In genomic region chr12:10709808-10710207, GRCh38 we compare ENCODE assay signal across 22 cellular contexts. TPM values are rescaled to one million over a fixed set of nuclear protein-coding genes. Genes with fewer than 3 reads are reported as not detected.
DNase-seq lines count a peak whose midpoint lies in the region; ATAC-seq, FAIRE-seq and TF ChIP-seq lines count a peak whose summit lies in the region.
"Had no signal": no experiment of that assay in that cellular context is flagged by ENCODE, and none has a peak within 500 bp of the region (broad histone marks: within the 10 kb centered on the region; RNA-seq: fewer than 3 reads in every experiment).

No MANE protein-coding gene starts in this region.

- no peak for TF ChIP-seq RAD21 in HepG2 (CRISPR knock-in tag; IDR thresholded peaks at IDR 0.05)

- no peaks in the 10 kb centered on the region for H3K9me2 ChIP-seq in GM23338 (ENCODE audit: insufficient read depth)

- POLR2A ChIA-PET in HepG2 (lab: Yijun Ruan, JAX), result no interaction called here

- H3K36me3 ChIP-seq in HepG2 (replicated peaks in 1 of 2; ENCODE audit: control insufficient read depth in 1 of 2, insufficient read depth in 2 of 2, low read length in 2 of 2), result peaks cover 24 to 81% of the 10 kb centered on the region in 2 experiments
- peaks cover 0 to 27% (median 0%) of the 10 kb centered on the region in 4 donors for H3K36me3 ChIP-seq in right lobe of liver
- peaks cover 70% of the 10 kb centered on the region for H3K36me3 ChIP-seq in GM23338 (ENCODE audit: insufficient read depth)

- H3K4me3 ChIP-seq in HepG2 (replicated peaks in 1 of 3; ENCODE audit: insufficient read depth in 1 of 3, low read depth in 2 of 3, low read length in 3 of 3), result no peak overlapping the region
- no peak overlapping the region for H3K4me3 ChIP-seq in right lobe of liver
- H3K4me3 ChIP-seq in GM23338, result no peak overlapping the region
- H3K4me3 ChIP-seq: SJCRH30 had no signal

- H3K27ac Mint-ChIP-seq in nephron progenitor cell (peak overlapping the region; percentile 6), Calu3 (ENCODE audit: unreplicated experiment) (no peak overlapping the region), GM23338 (no peak overlapping the region)
- no peak overlapping the region for H3K27ac Mint-ChIP-seq in T-helper 2 cell treated with Interferon-gamma antibody and Interleukin-4, amounts not matched to agents 5 μg/mL and 100 μg/mL, for 36 hours

- FAIRE-seq in HepG2 (lab: Jason Lieb, UNC), result no peak
- FAIRE-seq: GM12892, RCC 7860 had no signal

- H3K9me3 ChIP-seq in HepG2 (ENCODE audit: low read length) (no peaks in the 10 kb centered on the region), right lobe of liver (no peaks in the 10 kb centered on the region)
- H3K9me3 ChIP-seq: SJCRH30 had no signal

- no peaks in the 10 kb centered on the region for H3F3A ChIP-seq in GM23338 (replicated peaks; ENCODE audit: low read depth)

- H3K27ac ChIP-seq in HepG2 (ENCODE audit: extremely low read length, insufficient read depth, low read length) (no peak overlapping the region), right lobe of liver (no peak overlapping the region), GM23338 (ENCODE audit: low read depth) (no peak overlapping the region)
- H3K27ac ChIP-seq: SJCRH30 had no signal

- H3K27me3 ChIP-seq in HepG2 (ENCODE audit: control insufficient read depth in 1 of 2, insufficient read depth in 2 of 2, low read length in 2 of 2) (no peaks in the 10 kb centered on the region), right lobe of liver (no peaks in the 10 kb centered on the region), GM23338 (ENCODE audit: insufficient read depth) (no peaks in the 10 kb centered on the region)
- H3K27me3 ChIP-seq: SJCRH30 had no signal

- intact Hi-C loops in HepG2 (cut with micrococcal nuclease; ENCODE audit: unreplicated experiment) (no loop called here), right lobe of liver (cut with DNase I) (no loop called here), left ventricle myocardium superior (cut with micrococcal nuclease) (no loop called here), Calu3 (cut with micrococcal nuclease; ENCODE audit: unreplicated experiment) (no loop called here)

- BruUV-seq in HepG2 (replicated peaks; lab: Mats Ljungman, UMichigan), result no TSS peak
- BruUV-seq in Calu3 (replicated peaks; lab: Mats Ljungman, UMichigan), result no TSS peak

- H3K36me3 Mint-ChIP-seq in nephron progenitor cell (ENCODE audit: low read depth) (peaks cover 81% of the 10 kb centered on the region), Calu3 (ENCODE audit: insufficient read depth, unreplicated experiment) (peaks cover 77% of the 10 kb centered on the region), GM23338 (ENCODE audit: low read depth) (peaks cover 84% of the 10 kb centered on the region)
- peaks cover 23% of the 10 kb centered on the region for H3K36me3 Mint-ChIP-seq in T-helper 2 cell treated with Interferon-gamma antibody and Interleukin-4, amounts not matched to agents 5 μg/mL and 100 μg/mL, for 36 hours (ENCODE audit: low read depth)

- peaks cover 4% of the 10 kb centered on the region for H4K20me1 ChIP-seq in HepG2 (ENCODE audit: insufficient read depth, low read length)
- H4K20me1 ChIP-seq in GM23338 (replicated peaks; ENCODE audit: insufficient read depth), result peaks cover 19% of the 10 kb centered on the region; the same call in 1 of the 2 replicates

- H3K4me1 Mint-ChIP-seq in nephron progenitor cell, result no peaks in the 10 kb centered on the region
- peaks cover 10% of the 10 kb centered on the region for H3K4me1 Mint-ChIP-seq in Calu3 (ENCODE audit: low read depth, unreplicated experiment)
- H3K4me1 Mint-ChIP-seq in GM23338, result no peaks in the 10 kb centered on the region
- H3K4me1 Mint-ChIP-seq in T-helper 2 cell treated with Interferon-gamma antibody and Interleukin-4, amounts not matched to agents 5 μg/mL and 100 μg/mL, for 36 hours (ENCODE audit: low read depth), result peaks cover 1% of the 10 kb centered on the region

- DNase-seq in HepG2 (ENCODE audit: low spot score), result no peak
- no peak for DNase-seq in right lobe of liver
- DNase-seq in left ventricle myocardium superior, result peak; percentile 27
- no peak for DNase-seq in nephron progenitor cell
- DNase-seq in Calu3, result no peak
- DNase-seq in GM23338 (ENCODE audit: low spot score), result no peak
- DNase-seq in T-helper 2 cell treated with Interferon-gamma antibody and Interleukin-4, amounts not matched to agents 5 μg/mL and 100 μg/mL, for 36 hours (ENCODE audit: low spot score), result no peak
- DNase-seq: DMS153, DND-41, H7, KBM-7, MV-4-11, NCI-H1105, NCI-H146, NCI-H1930, NCI-H2107, NCI-H524, NCI-H748 treated with DMSO at 0.1 percent for 48 hours, SJCRH30 had no signal

- TF ChIP-seq EP300 in HepG2 (IDR thresholded peaks at IDR 0.05; ENCODE audit: low read depth in 2 of 2, low read length in 2 of 2) (no peak), HepG2 (CRISPR knock-in tag; IDR thresholded peaks at IDR 0.05; ENCODE audit: borderline replicate concordance) (no peak)

- H3K4me3 Mint-ChIP-seq in nephron progenitor cell, result no peak overlapping the region
- H3K4me3 Mint-ChIP-seq in Calu3 (ENCODE audit: low read depth, unreplicated experiment), result no peak overlapping the region
- no peak overlapping the region for H3K4me3 Mint-ChIP-seq in GM23338
- no peak overlapping the region for H3K4me3 Mint-ChIP-seq in T-helper 2 cell treated with Interferon-gamma antibody and Interleukin-4, amounts not matched to agents 5 μg/mL and 100 μg/mL, for 36 hours

- H3K9ac ChIP-seq in HepG2 (ENCODE audit: insufficient read depth, low read depth, low read length), result no peak overlapping the region

- no peaks in the 10 kb centered on the region for H3K27me3 Mint-ChIP-seq in nephron progenitor cell (ENCODE audit: low read depth, poor library complexity)
- no peaks in the 10 kb centered on the region for H3K27me3 Mint-ChIP-seq in Calu3 (ENCODE audit: unreplicated experiment)
- H3K27me3 Mint-ChIP-seq in GM23338 (ENCODE audit: insufficient read depth, low read depth, poor library complexity), result no peaks in the 10 kb centered on the region
- H3K27me3 Mint-ChIP-seq in T-helper 2 cell treated with Interferon-gamma antibody and Interleukin-4, amounts not matched to agents 5 μg/mL and 100 μg/mL, for 36 hours (ENCODE audit: low read depth), result no peaks in the 10 kb centered on the region

- 98% methylated on average over 16 of the region's 16 CpGs for WGBS in HepG2 (ENCODE audit: low lambda C conversion rate)
- WGBS in right lobe of liver (ENCODE audit: insufficient coverage, low coverage, low lambda C conversion rate, missing lambda C conversion rate), result 89% methylated on average over 14 of the region's 16 CpGs

- TF ChIP-seq POLR2A in HepG2 (IDR thresholded peaks at IDR 0.05; ENCODE audit: insufficient read depth in 1 of 2, low read depth in 2 of 2, low read length in 2 of 2) (no peak), right lobe of liver (IDR thresholded peaks at IDR 0.05) (no peak)

- H3K79me2 ChIP-seq in HepG2 (ENCODE audit: insufficient read depth, low read length) (peaks cover 2% of the 10 kb centered on the region), GM23338 (replicated peaks; ENCODE audit: insufficient read depth) (peaks cover 66% of the 10 kb centered on the region)

- H3K4me1 ChIP-seq in HepG2 (ENCODE audit: insufficient read depth, low read length) (no peaks in the 10 kb centered on the region), right lobe of liver (no peaks in the 10 kb centered on the region), GM23338 (ENCODE audit: insufficient read depth) (no peaks in the 10 kb centered on the region)
- H3K4me1 ChIP-seq: SJCRH30 had no signal

- H3K9me3 Mint-ChIP-seq in nephron progenitor cell (no peaks in the 10 kb centered on the region), Calu3 (ENCODE audit: low read depth, unreplicated experiment) (no peaks in the 10 kb centered on the region), GM23338 (no peaks in the 10 kb centered on the region)
- H3K9me3 Mint-ChIP-seq in T-helper 2 cell treated with Interferon-gamma antibody and Interleukin-4, amounts not matched to agents 5 μg/mL and 100 μg/mL, for 36 hours, result no peaks in the 10 kb centered on the region

- ATAC-seq in HepG2 (no peak), right lobe of liver (no peak), left ventricle myocardium superior (peak; percentile 2), GM23338 (no peak)
- ATAC-seq: SK-N-SH treated with all-trans-retinoic acid at 6 μM for 48 hours had no signal

- no peak overlapping the region for H3K4me2 ChIP-seq in HepG2 (ENCODE audit: low read depth, low read length)
- H3K4me2 ChIP-seq in GM23338, result no peak overlapping the region

- in situ Hi-C loops in HepG2 (cut with HindIII; ENCODE audit: extremely low pct_ligation_motif_present, low pct_unique_long_range_greater_than_20kb), result no loop called here

- H2AFZ ChIP-seq in HepG2 (ENCODE audit: low read length) (no peak overlapping the region), GM23338 (no peak overlapping the region)

- no peak for TF ChIP-seq CTCF in HepG2 (CRISPR knock-in tag; IDR thresholded peaks at IDR 0.05)
- TF ChIP-seq CTCF in right lobe of liver (IDR thresholded peaks at IDR 0.05), result no peak
- no peak for TF ChIP-seq CTCF in nephron progenitor cell (IDR thresholded peaks at IDR 0.05)
- no peak for TF ChIP-seq CTCF in Calu3 (IDR thresholded peaks at IDR 0.05; ENCODE audit: unreplicated experiment)
- TF ChIP-seq CTCF in GM23338 (conservative IDR thresholded peaks at IDR 0.05; ENCODE audit: low read depth in 2 of 2), result no peak

- CTCF ChIA-PET in HepG2 (lab: Yijun Ruan, JAX; ENCODE audit: low intra/inter-chr PET ratio, low total read pairs), result no interaction called here
- CTCF ChIA-PET in Calu3 (lab: Charles Lee), result no interaction called here

RNA-seq across cellular contexts. Expression of gene YBX3, which starts 13.3 kb away (rescaled TPM):
- total RNA-seq in HepG2 (2016; rRNA removed; fragmentation: Illumina TruSeq; extraction: Trizol), result 62.6 and 77.5 TPM in 2 replicates
- total RNA-seq in HepG2 (2016; cell fraction: cytosol; rRNA removed; fragmentation: Illumina TruSeq; extraction: Trizol; ENCODE audit: low read depth), result 196 and 201 TPM in 2 replicates
- 52.0 and 76.4 TPM in 2 replicates for total RNA-seq in HepG2 (2016; cell fraction: insoluble cytoplasmic fraction; rRNA removed; fragmentation: Illumina TruSeq; extraction: Trizol)
- total RNA-seq in HepG2 (2016; cell fraction: membrane; rRNA removed; fragmentation: Illumina TruSeq; extraction: Trizol), result 193 and 202 TPM in 2 replicates
- total RNA-seq in HepG2 (2016; cell fraction: nucleus; rRNA removed; fragmentation: Illumina TruSeq; extraction: Trizol), result 85.5 and 101 TPM in 2 replicates
- 99.6 and 107 TPM in 2 replicates for polyA plus RNA-seq in HepG2 (2011; rRNA removed)
- 78.6 and 78.7 TPM in 2 replicates for polyA plus RNA-seq in HepG2 (2011; cell fraction: cytosol; rRNA removed)
- polyA plus RNA-seq in HepG2 (2011; cell fraction: nucleus; rRNA removed), result 376 and 410 TPM in 2 replicates
- polyA plus RNA-seq in HepG2 (2012), result 107 and 155 TPM in 2 replicates
- polyA plus RNA-seq in HepG2 (2016; cell fraction: cytosol; fragmentation: Illumina TruSeq; extraction: Trizol; ENCODE audit: low read depth), result 380 and 410 TPM in 2 replicates
- 105 and 112 TPM in 2 replicates for polyA plus RNA-seq in HepG2 (2016; cell fraction: insoluble cytoplasmic fraction; fragmentation: Illumina TruSeq; extraction: Trizol; ENCODE audit: low read depth)
- polyA plus RNA-seq in HepG2 (2016; cell fraction: membrane; fragmentation: Illumina TruSeq; extraction: Trizol; ENCODE audit: low read depth), result 302 and 346 TPM in 2 replicates
- 178 and 216 TPM in 2 replicates for polyA plus RNA-seq in HepG2 (2016; cell fraction: nucleus; fragmentation: Illumina TruSeq; extraction: Trizol; ENCODE audit: insufficient read depth, low read depth)
- 56.6 and 119 TPM in 2 replicates for polyA minus RNA-seq in HepG2 (2011; rRNA and poly(A)+ RNA removed; ENCODE audit: low replicate concordance)
- polyA minus RNA-seq in HepG2 (2011; cell fraction: cytosol; rRNA and poly(A)+ RNA removed), result 28.9 and 30.7 TPM in 2 replicates
- 154 and 197 TPM in 2 replicates for polyA minus RNA-seq in HepG2 (2011; cell fraction: nucleus; rRNA and poly(A)+ RNA removed)
- 10 to 100 TPM; 16.0 to 34.2 (median 23.2) TPM for total RNA-seq in right lobe of liver
- 773 TPM for total RNA-seq in left ventricle myocardium superior
- total RNA-seq in Calu3 (2022), result 295 and 312 TPM in 2 replicates
- 179 and 182 TPM in 2 replicates for total RNA-seq in GM23338 (2014; rRNA removed; shearing (Covaris generic))
- 450 and 500 TPM in 2 replicates for polyA plus RNA-seq in GM23338 (2016; fragmentation: Nextera tagmentation; extraction: Ambion mirVana)

RNA-seq across cellular contexts. Expression of gene STYK1, which starts 36.0 kb away (rescaled TPM):
- total RNA-seq in HepG2 (2016; rRNA removed; fragmentation: Illumina TruSeq; extraction: Trizol) (not detected in 2 replicates), right lobe of liver (not detected), left ventricle myocardium superior (not detected), Calu3 (2022) (8.4 and 10.7 TPM in 2 replicates)
- total RNA-seq in HepG2 (2016; cell fraction: cytosol; rRNA removed; fragmentation: Illumina TruSeq; extraction: Trizol; ENCODE audit: low read depth), result not detected in 2 replicates
- total RNA-seq in HepG2 (2016; cell fraction: insoluble cytoplasmic fraction; rRNA removed; fragmentation: Illumina TruSeq; extraction: Trizol), result not detected in 2 replicates
- total RNA-seq in HepG2 (2016; cell fraction: membrane; rRNA removed; fragmentation: Illumina TruSeq; extraction: Trizol), result not detected in 2 replicates
- total RNA-seq in HepG2 (2016; cell fraction: nucleus; rRNA removed; fragmentation: Illumina TruSeq; extraction: Trizol), result not detected in 2 replicates
- polyA plus RNA-seq in HepG2 (2011; rRNA removed) (not detected in 2 replicates), GM23338 (2016; fragmentation: Nextera tagmentation; extraction: Ambion mirVana) (0.83 and 1.2 TPM in 2 replicates)
- not detected in 2 replicates for polyA plus RNA-seq in HepG2 (2011; cell fraction: cytosol; rRNA removed)
- polyA plus RNA-seq in HepG2 (2011; cell fraction: nucleus; rRNA removed), result not detected in 2 replicates
- not detected in 2 replicates for polyA plus RNA-seq in HepG2 (2012)
- polyA plus RNA-seq in HepG2 (2016; cell fraction: cytosol; fragmentation: Illumina TruSeq; extraction: Trizol; ENCODE audit: low read depth), result not detected in 2 replicates
- polyA plus RNA-seq in HepG2 (2016; cell fraction: insoluble cytoplasmic fraction; fragmentation: Illumina TruSeq; extraction: Trizol; ENCODE audit: low read depth), result not detected in 2 replicates
- not detected in 2 replicates for polyA plus RNA-seq in HepG2 (2016; cell fraction: membrane; fragmentation: Illumina TruSeq; extraction: Trizol; ENCODE audit: low read depth)
- polyA plus RNA-seq in HepG2 (2016; cell fraction: nucleus; fragmentation: Illumina TruSeq; extraction: Trizol; ENCODE audit: insufficient read depth, low read depth), result not detected in 2 replicates
- polyA minus RNA-seq in HepG2 (2011; rRNA and poly(A)+ RNA removed; ENCODE audit: low replicate concordance), result 9.3 TPM in 1 of 2 replicates, not detected in the other
- not detected in 2 replicates for polyA minus RNA-seq in HepG2 (2011; cell fraction: cytosol; rRNA and poly(A)+ RNA removed)
- polyA minus RNA-seq in HepG2 (2011; cell fraction: nucleus; rRNA and poly(A)+ RNA removed), result not detected in 2 replicates
- total RNA-seq in GM23338 (2014; rRNA removed; shearing (Covaris generic)), result 0.97 and 1.8 TPM in 2 replicates
- total RNA-seq: SJCRH30 had no signal
